12 cellular contexts compared by ENCODE assay signal in the genomic region with DNA sequence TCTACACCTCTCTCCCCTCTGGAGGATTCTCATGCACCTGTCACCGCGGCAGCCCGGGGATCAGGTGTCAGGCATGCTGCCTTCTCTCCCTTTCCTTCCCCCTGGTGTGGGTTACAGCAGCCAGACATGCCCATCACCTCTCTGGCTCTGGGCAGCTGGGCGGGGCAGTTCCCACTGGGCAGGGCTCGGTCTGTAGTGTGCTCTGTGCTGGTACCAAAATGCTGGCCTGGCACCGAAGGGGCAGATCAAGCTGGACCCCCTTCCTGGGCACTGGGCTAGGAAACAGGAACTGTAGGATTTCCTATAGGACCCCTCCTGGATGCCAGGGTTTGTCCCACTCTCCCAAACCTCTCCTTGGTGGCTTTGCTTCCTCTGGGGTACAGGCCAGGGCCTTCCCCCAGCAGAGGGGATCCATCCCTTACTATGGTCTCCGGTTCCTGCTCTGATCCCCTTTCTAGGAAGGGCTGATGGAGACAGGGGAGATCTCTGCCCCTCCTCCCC. TPM values are rescaled to one million over a fixed set of nuclear protein-coding genes. Genes with fewer than 3 reads are reported as not detected.
DNase-seq lines count a peak whose midpoint lies in the region; ATAC-seq, FAIRE-seq and TF ChIP-seq lines count a peak whose summit lies in the region.
"Had no signal": no experiment of that assay in that cellular context is flagged by ENCODE, and none has a peak within 500 bp of the region (broad histone marks: within the 10 kb centered on the region; RNA-seq: fewer than 3 reads in every experiment).

No MANE protein-coding gene starts in this region.

- H2BK120ac ChIP-seq in mesendoderm (ENCODE audit: low read depth, low read length), result no peak overlapping the region

- peaks cover 27% of the 10 kb centered on the region for H3F3A ChIP-seq in PC-9 (ENCODE audit: insufficient read depth, low read depth)

- TF ChIP-seq CTCF in colonic mucosa (IDR thresholded peaks at IDR 0.05), result no peak
- TF ChIP-seq CTCF in upper lobe of left lung (IDR thresholded peaks at IDR 0.05), result no peak
- no peak for TF ChIP-seq CTCF in PC-9 (conservative IDR thresholded peaks at IDR 0.05)

- POLR2A ChIA-PET in PC-9 (lab: Charles Lee; ENCODE audit: unreplicated experiment), result no interaction called here

- H3K9me3 ChIP-seq in colonic mucosa (no peaks in the 10 kb centered on the region), upper lobe of left lung (no peaks in the 10 kb centered on the region), PC-9 (ENCODE audit: insufficient read depth, low read depth) (no peaks in the 10 kb centered on the region)
- H3K9me3 ChIP-seq: SJCRH30 had no signal

- H4K5ac ChIP-seq in mesendoderm (ENCODE audit: low read length), result no peak overlapping the region

- no TSS peak for BruUV-seq in PC-9 (replicated peaks; lab: Mats Ljungman, UMichigan)

- no peak overlapping the region for H2BK5ac ChIP-seq in mesendoderm (ENCODE audit: low read length)

- TF ChIP-seq POLR2A in upper lobe of left lung (IDR thresholded peaks at IDR 0.05), result no peak

- H3K9ac ChIP-seq in colonic mucosa (ENCODE audit: low read depth in 2 of 2, low read length in 2 of 2), result peak overlapping the region in 1 of 2 donors; percentile 63
- peak overlapping the region; percentile 72 for H3K9ac ChIP-seq in mesendoderm (ENCODE audit: low read length)

- TF ChIP-seq EP300 in upper lobe of left lung (IDR thresholded peaks at IDR 0.05), result no peak

- H3K27ac ChIP-seq in colonic mucosa, result peak overlapping the region; percentile 62
- no peak overlapping the region for H3K27ac ChIP-seq in mesendoderm (ENCODE audit: low read depth, low read length)
- peak overlapping the region in 1 of 4 donors; percentile 42 for H3K27ac ChIP-seq in upper lobe of left lung
- no peak overlapping the region for H3K27ac ChIP-seq in PC-9
- H3K27ac ChIP-seq: SJCRH30 had no signal

- CTCF ChIA-PET in PC-9 (lab: Charles Lee), result no interaction called here

- H3K4me1 ChIP-seq in colonic mucosa (no peaks in the 10 kb centered on the region), mesendoderm (ENCODE audit: control insufficient read depth, low read depth, low read length) (no peaks in the 10 kb centered on the region), upper lobe of left lung (peaks cover 9 to 21% (median 19%) of the 10 kb centered on the region in 4 donors), PC-9 (replicated peaks; ENCODE audit: insufficient read depth) (no peaks in the 10 kb centered on the region)
- H3K4me1 ChIP-seq: SJCRH30 had no signal

- no peak overlapping the region for H4K8ac ChIP-seq in mesendoderm (ENCODE audit: low read depth, low read length)

- H3K18ac ChIP-seq in mesendoderm (ENCODE audit: low read length), result no peak overlapping the region

- H3K4ac ChIP-seq in mesendoderm (ENCODE audit: low read depth, low read length), result no peak overlapping the region

- no peak overlapping the region for H3K23ac ChIP-seq in mesendoderm (ENCODE audit: low read length)

- no peaks in the 10 kb centered on the region for H3K27me3 ChIP-seq in colonic mucosa
- H3K27me3 ChIP-seq in mesendoderm (ENCODE audit: insufficient read depth, low read length, poor library complexity), result no peaks in the 10 kb centered on the region
- H3K27me3 ChIP-seq in upper lobe of left lung, result no peaks in the 10 kb centered on the region
- no peaks in the 10 kb centered on the region for H3K27me3 ChIP-seq in PC-9 (ENCODE audit: insufficient read depth, low read depth)
- H3K27me3 ChIP-seq: SJCRH30 had no signal

- no peak overlapping the region for H3K4me3 ChIP-seq in colonic mucosa
- H3K4me3 ChIP-seq in mesendoderm (ENCODE audit: low read length), result no peak overlapping the region
- H3K4me3 ChIP-seq in upper lobe of left lung, result peak overlapping the region in 3 of 4 donors; percentile 23 to 40 (median 39)
- H3K4me3 ChIP-seq in PC-9, result no peak overlapping the region
- H3K4me3 ChIP-seq: SJCRH30 had no signal

- DNase-seq in NCI-H2107 treated with DMSO at 0.1 percent for 48 hours (lab: John Stamatoyannopoulos, UW; ENCODE audit: unreplicated experiment), result peak; percentile 37
- no peak for DNase-seq in NCI-H2107 (lab: John Stamatoyannopoulos, UW)
- peak; percentile 63 for DNase-seq in colonic mucosa
- DNase-seq in mesendoderm, result no peak
- no peak for DNase-seq in upper lobe of left lung
- no peak for DNase-seq in NCI-H1694 (lab: John Stamatoyannopoulos, UW)
- no peak for DNase-seq in PC-9
- DNase-seq in GM19239 (ENCODE audit: insufficient read length, low spot score), result no peak
- DNase-seq: activated naive CD8-positive, alpha-beta T cell treated with anti-CD3 and anti-CD28 coated beads for 36 hours; effector CD8-positive, alpha-beta T cell; HFFc6 had no signal

- H2BK15ac ChIP-seq in mesendoderm (replicated peaks; ENCODE audit: low read depth), result no peak overlapping the region

- no CpG with 5 or more reads among the region's 7 CpGs for WGBS in mesendoderm (ENCODE audit: extremely low coverage, insufficient coverage, low lambda C conversion rate)
- 37 to 62% methylated on average over 6 to 7 of the region's 7 CpGs for WGBS in upper lobe of left lung, 2 donors

- peaks cover 19% of the 10 kb centered on the region for H4K20me1 ChIP-seq in PC-9 (ENCODE audit: insufficient read depth)

- H3K56ac ChIP-seq in mesendoderm (ENCODE audit: low read length), result peak overlapping the region; percentile 84

- no peak for FAIRE-seq in GM19239 (lab: Jason Lieb, UNC)

- H3K79me1 ChIP-seq in mesendoderm (ENCODE audit: low read length), result no peaks in the 10 kb centered on the region

- H3K9me2 ChIP-seq in PC-9 (ENCODE audit: insufficient read depth), result no peaks in the 10 kb centered on the region

- H3K79me2 ChIP-seq in mesendoderm (ENCODE audit: control insufficient read depth, insufficient read depth, low read length) (no peaks in the 10 kb centered on the region), PC-9 (ENCODE audit: low read depth) (no peaks in the 10 kb centered on the region)

- ATAC-seq in upper lobe of left lung (ENCODE audit: low FRiP score in 2 of 2), result peak in 1 of 2 donors; percentile 30

- no peak overlapping the region for H2AK5ac ChIP-seq in mesendoderm (ENCODE audit: low read length)

- intact Hi-C loops in colonic mucosa (cut with DNase I), result no loop called here
- intact Hi-C loops in PC-9 (cut with micrococcal nuclease; ENCODE audit: unreplicated experiment), result no loop called here

- H3K4me2 ChIP-seq in mesendoderm (ENCODE audit: low read length), result no peak overlapping the region
- H3K4me2 ChIP-seq in PC-9, result no peak overlapping the region

- no peak overlapping the region for H2AFZ ChIP-seq in PC-9

- H3K36me3 ChIP-seq in colonic mucosa (no peaks in the 10 kb centered on the region), mesendoderm (ENCODE audit: control insufficient read depth, insufficient read depth, low read length) (peaks cover 8% of the 10 kb centered on the region), upper lobe of left lung (peaks cover 17 to 33% (median 28%) of the 10 kb centered on the region in 4 donors), PC-9 (ENCODE audit: low read depth) (0 out of 2 replicates have a peak, but pooled peaks cover 8% of the 10 kb centered on the region)

RNA-seq across cellular contexts. Expression of a gene that starts 0.8 kb away (rescaled TPM):
- total RNA-seq in colonic mucosa, result 10 to 100 TPM; 13.4 to 18.8 TPM
- 12.5 TPM for polyA plus RNA-seq in mesendoderm (2013, experiment 1 of 2)
- polyA plus RNA-seq in mesendoderm (2013, experiment 2 of 2), result 12.0 TPM
- total RNA-seq in upper lobe of left lung, result 1 to 10 TPM; 1.7 to 8.4 (median 3.5) TPM
- total RNA-seq in PC-9 (2021), result 0.52 TPM in 1 of 2 replicates, not detected in the other
- total RNA-seq: activated naive CD8-positive, alpha-beta T cell treated with anti-CD3 and anti-CD28 coated beads for 36 hours; HFFc6; SJCRH30 had no signal

RNA-seq across cellular contexts. Expression of a gene that starts 18.1 kb away (rescaled TPM):
- total RNA-seq in colonic mucosa, result 10 to 100 TPM; 44.2 to 98.3 TPM
- 116 TPM for polyA plus RNA-seq in mesendoderm (2013, experiment 1 of 2)
- 112 TPM for polyA plus RNA-seq in mesendoderm (2013, experiment 2 of 2)
- 10 to 100 TPM; 27.2 to 66.9 (median 56.9) TPM for total RNA-seq in upper lobe of left lung
- total RNA-seq in PC-9 (2021), result 94.3 and 127 TPM in 2 replicates

RNA-seq across cellular contexts. Expression of a gene that starts 27.1 kb away (rescaled TPM):
- total RNA-seq in colonic mucosa, result not detected
- polyA plus RNA-seq in mesendoderm (2013, experiment 1 of 2), result 0.53 TPM
- polyA plus RNA-seq in mesendoderm (2013, experiment 2 of 2), result 0.53 TPM
- total RNA-seq in upper lobe of left lung, result 10 to 100 TPM; 11.4 to 41.3 (median 20.9) TPM
- total RNA-seq in PC-9 (2021), result 0.31 and 0.33 TPM in 2 replicates
- total RNA-seq: activated naive CD8-positive, alpha-beta T cell treated with anti-CD3 and anti-CD28 coated beads for 36 hours; HFFc6; SJCRH30 had no signal

RNA-seq across cellular contexts. Expression of a gene that starts 33.3 kb away (rescaled TPM):
- total RNA-seq in colonic mucosa, result 10 to 100 TPM in 1 of 2 donors, 1 to 10 TPM in 1; 9.3 to 27.0 TPM
- 14.8 TPM for polyA plus RNA-seq in mesendoderm (2013, experiment 1 of 2)
- polyA plus RNA-seq in mesendoderm (2013, experiment 2 of 2), result 15.2 TPM
- total RNA-seq in upper lobe of left lung, result 10 to 100 TPM; 40.2 to 87.1 (median 60.7) TPM
- 11.5 and 12.9 TPM in 2 replicates for total RNA-seq in PC-9 (2021)

Comparison
In these comparisons a context has a peak if more than half of its experiments do, and no peak if none do; other contexts are left out.
1. DNase-seq: peak in NCI-H2107 treated with DMSO at 0.1 percent for 48 hours (single experiment) and colonic mucosa (single experiment); none in NCI-H2107 (single experiment), mesendoderm (single experiment), upper lobe of left lung (0 of 2), NCI-H1694 (single experiment), PC-9 (0 of 2) and GM19239 (single experiment).
2. H3K4me3 ChIP-seq: peak in upper lobe of left lung (3 of 4); none in colonic mucosa (single experiment), mesendoderm (single experiment) and PC-9 (single experiment).